28 cellular contexts compared by ENCODE assay signal in genomic region chrX:69096963-69097362, GRCh38.
DNase-seq lines count a peak whose midpoint lies in the region; ATAC-seq, FAIRE-seq and TF ChIP-seq lines count a peak whose summit lies in the region.
"Had no signal": no experiment of that assay in that cellular context is flagged by ENCODE, and none has a peak within 500 bp of the region (broad histone marks: within the 10 kb centered on the region; RNA-seq: fewer than 3 reads in every experiment).

No MANE protein-coding gene starts in this region.

- no peaks in the 10 kb centered on the region for H4K20me1 ChIP-seq in H1 (replicated peaks in 1 of 2; ENCODE audit: control insufficient read depth in 1 of 2, insufficient read depth in 2 of 2, low read length in 2 of 2)

- no peak overlapping the region for H3K4me3 ChIP-seq in cardiac muscle cell
- no peak overlapping the region for H3K4me3 ChIP-seq in heart left ventricle
- H3K4me3 ChIP-seq in H1 (ENCODE audit: extremely low read depth in 1 of 4, insufficient read depth in 2 of 4, low read depth in 3 of 4, low read length in 4 of 4), result no peak overlapping the region
- no peak overlapping the region for H3K4me3 ChIP-seq in neuronal stem cell (ENCODE audit: low read length in 2 of 2)
- H3K4me3 ChIP-seq: SK-N-MC had no signal

- H4K8ac ChIP-seq in H1 (ENCODE audit: extremely low read depth, insufficient read depth, low read length), result no peak overlapping the region
- H4K8ac ChIP-seq in neuronal stem cell (ENCODE audit: low read depth, low read length), result no peak overlapping the region

- intact Hi-C loops in heart left ventricle (cut with DNase I), result loop anchor here in 7 of 10 donors (10.0 kb wide), 4 partner anchors 118 to 288 kb away; no protein-coding TSS in a partner anchor

- H2AFZ ChIP-seq in H1 (ENCODE audit: low read length), result no peak overlapping the region
- H2AFZ ChIP-seq in neuronal stem cell (ENCODE audit: low read length), result no peak overlapping the region

- TF ChIP-seq RAD21 in H1 (IDR thresholded peaks at IDR 0.05 in 1 of 2, conservative IDR thresholded peaks at IDR 0.05 in 1 of 2; ENCODE audit: low read depth in 2 of 2, low read length in 2 of 2), result no peak

- H3K14ac ChIP-seq in H1 (ENCODE audit: insufficient read length), result no peak overlapping the region
- no peak overlapping the region for H3K14ac ChIP-seq in neuronal stem cell (ENCODE audit: low read length)

- no peaks in the 10 kb centered on the region for H3K27me3 ChIP-seq in cardiac muscle cell
- peaks cover 0 to 9% (median 0%) of the 10 kb centered on the region in 9 donors for H3K27me3 ChIP-seq in heart left ventricle
- no peaks in the 10 kb centered on the region for H3K27me3 ChIP-seq in H1 (replicated peaks in 1 of 4; ENCODE audit: control insufficient read depth in 3 of 4, extremely low read depth in 1 of 4, insufficient read depth in 3 of 4, low read length in 3 of 4)
- H3K27me3 ChIP-seq in neuronal stem cell (ENCODE audit: control insufficient read depth in 3 of 3, insufficient read depth in 3 of 3, low read depth in 1 of 3, low read length in 3 of 3), result peaks cover 0 to 4% (median 0%) of the 10 kb centered on the region in 3 experiments

- POLR2A ChIA-PET in H1 (lab: Charles Lee; ENCODE audit: partially characterized antibody), result no interaction called here

- peak overlapping the region; percentile 52 for H3K27ac ChIP-seq in cardiac muscle cell
- H3K27ac ChIP-seq in heart left ventricle, result no peak overlapping the region
- no peak overlapping the region for H3K27ac ChIP-seq in H1 (ENCODE audit: low read depth, low read length)
- no peak overlapping the region for H3K27ac ChIP-seq in neuronal stem cell (replicated peaks; ENCODE audit: low read length)
- H3K27ac ChIP-seq: 22Rv1, C4-2B, SK-N-MC had no signal

- DNase-seq in cardiac muscle cell (ENCODE audit: low read depth in 1 of 2, low spot score in 1 of 2) (no peak), heart left ventricle (no peak), H1 (ENCODE audit: low read depth in 1 of 2, low spot score in 2 of 2) (no peak), neuronal stem cell (ENCODE audit: low spot score) (no peak), KG1 (lab: John Stamatoyannopoulos, UW) (no peak), GM13976 (ENCODE audit: low spot score) (no peak), DMS53 treated with DMSO at 0.1 percent for 48 hours (lab: John Stamatoyannopoulos, UW; ENCODE audit: unreplicated experiment) (no peak)
- DNase-seq: CD8-positive, alpha-beta T cell; DMS 273 treated with DMSO at 0.1 percent for 48 hours; DMS79 treated with DMSO at 0.1 percent for 48 hours; GF-D8; MV-4-11; NCI-H1105; NCI-H1436 treated with DMSO at 0.1 percent for 48 hours; NCI-H187 treated with DMSO at 0.1 percent for 48 hours; NCI-H2171 treated with DMSO at 0.1 percent for 48 hours; NCI-H345; NCI-H510A treated with DMSO at 0.1 percent for 48 hours; NCI-H774; Right ventricle myocardium superior; RPMI8226 had no signal

- H2BK5ac ChIP-seq in H1 (ENCODE audit: low read depth, low read length) (no peak overlapping the region), neuronal stem cell (ENCODE audit: low read length) (no peak overlapping the region)

- no peak overlapping the region for H4K5ac ChIP-seq in H1 (ENCODE audit: insufficient read length, low read depth, low read length)

- in situ Hi-C loops in GM13976 (cut with MboI; ENCODE audit: low sequenced_read_pairs, unreplicated experiment), result no loop called here

- no peaks in the 10 kb centered on the region for H3K36me3 ChIP-seq in cardiac muscle cell
- H3K36me3 ChIP-seq in heart left ventricle, result no peaks in the 10 kb centered on the region
- H3K36me3 ChIP-seq in H1 (ENCODE audit: control insufficient read depth in 2 of 4, insufficient read depth in 4 of 4, low read length in 3 of 4), result no peaks in the 10 kb centered on the region
- no peaks in the 10 kb centered on the region for H3K36me3 ChIP-seq in neuronal stem cell (replicated peaks in 1 of 2; ENCODE audit: control insufficient read depth in 2 of 2, insufficient read depth in 2 of 2, low read length in 2 of 2)

- H3K23ac ChIP-seq in H1 (ENCODE audit: insufficient read length) (no peak overlapping the region), neuronal stem cell (ENCODE audit: low read depth, low read length, poor library complexity) (no peak overlapping the region)

- CTCF ChIA-PET in H1 (lab: Charles Lee; ENCODE audit: partially characterized antibody), result interaction anchor here (0.8 to 1.0 kb wide), 2 partner anchors 8 to 22 kb away, joined by 3 read pairs; no protein-coding TSS in a partner anchor

- H3K9me3 ChIP-seq in cardiac muscle cell (ENCODE audit: low read depth), result no peaks in the 10 kb centered on the region
- H3K9me3 ChIP-seq in heart left ventricle, result no peaks in the 10 kb centered on the region
- H3K9me3 ChIP-seq in H1 (ENCODE audit: insufficient read depth in 2 of 2, low read depth in 1 of 2, low read length in 1 of 2), result no peaks in the 10 kb centered on the region
- H3K9me3 ChIP-seq in neuronal stem cell (replicated peaks in 1 of 2; ENCODE audit: control insufficient read depth in 2 of 2, insufficient read depth in 1 of 2, low read depth in 1 of 2, low read length in 2 of 2), result no peaks in the 10 kb centered on the region

- no peak overlapping the region for H2BK20ac ChIP-seq in H1 (ENCODE audit: low read length)

- H3K79me2 ChIP-seq in H1 (ENCODE audit: control insufficient read depth in 1 of 2, insufficient read depth in 2 of 2, low read length in 2 of 2), result no peaks in the 10 kb centered on the region

- no peak overlapping the region for H3K9ac ChIP-seq in H1 (replicated peaks in 1 of 4; ENCODE audit: extremely low read depth in 1 of 4, low read depth in 3 of 4, low read length in 3 of 4)
- no peak overlapping the region for H3K9ac ChIP-seq in neuronal stem cell (ENCODE audit: low read depth, low read length, poor library complexity)

- H3K18ac ChIP-seq in H1 (ENCODE audit: extremely low read depth, low read length) (no peak overlapping the region), neuronal stem cell (ENCODE audit: low read length) (peak overlapping the region; percentile 57)

- ATAC-seq in heart left ventricle (no peak), GM18870 (IDR thresholded peaks at IDR 0.05; ENCODE audit: unreplicated experiment) (no peak)
- ATAC-seq: CD8-positive, alpha-beta T cell; HepG2 had no signal

- H3K79me1 ChIP-seq in H1 (ENCODE audit: low read depth, low read length) (no peaks in the 10 kb centered on the region), neuronal stem cell (ENCODE audit: low read depth, low read length) (no peaks in the 10 kb centered on the region)

- H2BK15ac ChIP-seq in H1 (ENCODE audit: low read length), result no peak overlapping the region
- no peak overlapping the region for H2BK15ac ChIP-seq in neuronal stem cell (ENCODE audit: low read length)

- peak; percentile 19 for FAIRE-seq in H1 (lab: Jason Lieb, UNC)
- FAIRE-seq: GM12892, H54, HepG2 had no signal

- no peak overlapping the region for H3K56ac ChIP-seq in H1 (replicated peaks; ENCODE audit: insufficient read length, low read depth, low read length)

- H2BK12ac ChIP-seq in H1 (ENCODE audit: low read depth, low read length), result no peak overlapping the region
- H2BK12ac ChIP-seq in neuronal stem cell (ENCODE audit: low read length), result no peak overlapping the region

- H3K23me2 ChIP-seq in H1 (ENCODE audit: low read depth, low read length), result no peaks in the 10 kb centered on the region

- no peak overlapping the region for H3K4ac ChIP-seq in H1 (replicated peaks; ENCODE audit: insufficient read length, low read depth, low read length)
- H3K4ac ChIP-seq in neuronal stem cell (ENCODE audit: low read length), result no peak overlapping the region

- no peak for TF ChIP-seq CTCF in cardiac muscle cell (IDR thresholded peaks at IDR 0.05; ENCODE audit: low read depth, low read length)
- no peak for TF ChIP-seq CTCF in heart left ventricle (IDR thresholded peaks at IDR 0.05)
- no peak for TF ChIP-seq CTCF in H1 (IDR thresholded peaks at IDR 0.05; ENCODE audit: control extremely low read depth in 1 of 3, insufficient read depth in 1 of 3, low read depth in 1 of 3, low read length in 3 of 3)
- no peak for TF ChIP-seq CTCF in GM13976 (IDR thresholded peaks at IDR 0.05; ENCODE audit: borderline replicate concordance, control extremely low read depth, extremely low read depth, insufficient read depth, missing control alignments)

- WGBS in heart left ventricle, 4 donors, result 75 to 76% (median 76%) methylated on average over 7 of the region's 7 CpGs
- WGBS in H1 (ENCODE audit: extremely low coverage in 1 of 2, insufficient coverage in 1 of 2, insufficient read length in 1 of 2, insufficient replicate concordance in 2 of 2, low coverage in 1 of 2, low lambda C conversion rate in 2 of 2, missing lambda C conversion rate in 1 of 2), 2 experiments, result 94% methylated on average over 7 of the region's 7 CpGs; no CpG with 5 or more reads in 1 of the 2 experiments
- no CpG with 5 or more reads among the region's 7 CpGs for WGBS in neuronal stem cell (ENCODE audit: extremely low coverage in 2 of 2, insufficient read length in 2 of 2, insufficient replicate concordance in 1 of 2), 2 donors

- no peak for TF ChIP-seq EP300 in H1 (IDR thresholded peaks at IDR 0.05; ENCODE audit: borderline replicate concordance in 1 of 2, low read depth in 2 of 2, low read length in 2 of 2)

- H3K4me1 ChIP-seq in cardiac muscle cell (ENCODE audit: low read depth) (peaks cover 12% of the 10 kb centered on the region), heart left ventricle (no peaks in the 10 kb centered on the region), H1 (replicated peaks in 1 of 4; ENCODE audit: control insufficient read depth in 3 of 4, insufficient read depth in 4 of 4, low read length in 3 of 4) (0 out of 7 replicates have a peak, but pooled peaks cover 0 to 3% (median 1%) of the 10 kb centered on the region in 4 experiments), neuronal stem cell (ENCODE audit: control insufficient read depth in 2 of 2, insufficient read depth in 1 of 2, low read depth in 1 of 2, low read length in 2 of 2) (peaks cover 2 to 8% of the 10 kb centered on the region in 2 donors)

- H2BK120ac ChIP-seq in H1 (replicated peaks; ENCODE audit: low read depth, low read length) (no peak overlapping the region), neuronal stem cell (ENCODE audit: low read depth, low read length) (no peak overlapping the region)

- no peak overlapping the region for H3K4me2 ChIP-seq in H1 (ENCODE audit: insufficient read depth in 1 of 2, low read depth in 2 of 2, low read length in 2 of 2)
- no peak overlapping the region for H3K4me2 ChIP-seq in neuronal stem cell (ENCODE audit: insufficient read depth, low read length, poor library complexity, severe bottlenecking)

- H4K91ac ChIP-seq in H1 (replicated peaks; ENCODE audit: insufficient read length, low read length) (no peak overlapping the region), neuronal stem cell (ENCODE audit: low read depth, low read length, poor library complexity) (no peak overlapping the region)

- H2AK5ac ChIP-seq in H1 (ENCODE audit: low read depth, low read length) (no peak overlapping the region), neuronal stem cell (ENCODE audit: low read depth, low read length) (no peak overlapping the region)

- TF ChIP-seq POLR2A in heart left ventricle (IDR thresholded peaks at IDR 0.05) (no peak), H1 (IDR thresholded peaks at IDR 0.05; ENCODE audit: control extremely low read depth in 1 of 2, low read depth in 2 of 2, low read length in 2 of 2) (no peak)

TF ChIP-seq in H1, 55 proteins besides CTCF, POLR2A, EP300 and RAD21 (continues in another document):
- TF ChIP-seq SIRT6 (IDR thresholded peaks at IDR 0.05; ENCODE audit: low read length) (no peak), JUN (IDR thresholded peaks at IDR 0.05; ENCODE audit: low read depth, low read length) (no peak)
